ENCODE assay signal across 8 cellular contexts in the genomic region with DNA sequence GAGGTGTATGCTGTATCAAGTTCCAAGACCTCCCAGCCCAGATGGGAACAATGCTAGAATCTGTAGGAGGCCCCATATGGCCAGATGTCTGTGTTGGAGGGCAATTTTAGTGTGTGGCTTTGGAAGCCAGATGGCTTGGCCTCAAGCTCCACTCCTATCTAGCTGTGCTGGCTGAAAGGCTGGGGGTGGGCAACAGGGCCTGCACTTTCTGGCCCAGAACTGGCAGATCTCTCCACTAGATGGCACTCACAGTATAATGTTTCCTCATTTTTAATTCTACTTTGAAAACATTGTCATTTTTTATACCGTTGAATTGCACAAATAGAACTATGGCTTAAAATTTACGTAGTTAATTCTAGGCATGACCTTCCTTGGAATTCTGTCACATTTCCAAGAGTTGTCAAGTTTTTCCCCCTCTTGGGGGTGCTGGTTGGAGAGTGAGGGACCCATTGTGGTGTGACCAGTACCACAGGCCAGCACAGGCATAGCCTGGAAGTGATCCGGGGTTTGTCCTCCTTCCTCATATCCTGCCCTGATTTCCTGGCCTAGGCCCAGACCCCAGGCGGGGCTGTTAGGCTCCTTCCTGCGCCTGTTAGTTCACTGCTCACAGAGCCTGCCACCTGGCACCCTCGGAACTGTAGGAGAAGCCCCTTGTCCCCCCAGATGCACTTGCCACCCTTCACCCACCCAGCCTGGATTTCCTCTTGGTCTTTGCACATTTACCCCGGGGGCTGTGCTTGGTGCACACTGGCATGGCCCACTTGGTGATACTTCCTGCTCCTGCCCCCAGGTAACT. TPM values are rescaled to one million over a fixed set of nuclear protein-coding genes. Genes with fewer than 3 reads are reported as not detected.
A peak's percentile ranks its signal among the peaks of the same experiment; 100 is the strongest.
DNase-seq lines count a peak whose midpoint lies in the region; ATAC-seq and TF ChIP-seq lines count a peak whose summit lies in the region.

No MANE protein-coding gene starts in this region.

- no peaks in the 10 kb centered on the region for H3K36me3 ChIP-seq in mucosa of descending colon (ENCODE audit: low read depth)

- H3K4me3 ChIP-seq in LNCaP clone FGC (ENCODE audit: low read depth, low read length) (no peak overlapping the region), mucosa of descending colon (no peak overlapping the region)

- TF ChIP-seq CTCF in LNCaP clone FGC (IDR thresholded peaks at IDR 0.05; ENCODE audit: control insufficient read depth, extremely low read depth, insufficient read depth), result peak; percentile 75
- TF ChIP-seq CTCF in mucosa of descending colon (IDR thresholded peaks at IDR 0.05), result no peak

- peak; percentile 91 for ATAC-seq in SK-N-SH treated with all-trans-retinoic acid at 6 μM for 48 hours
- ATAC-seq in esophagus mucosa, result peak; percentile 56
- peak; percentile 48 for ATAC-seq in mucosa of descending colon
- ATAC-seq in HG02588 (IDR thresholded peaks at IDR 0.05; ENCODE audit: unreplicated experiment), result no peak

- H3K4me1 ChIP-seq in mucosa of descending colon (ENCODE audit: low read depth), result no peaks in the 10 kb centered on the region

- DNase-seq in activated CD4-positive, alpha-beta T cell treated with anti-CD3 and anti-CD28 coated beads, Interleukin-2, amount 50 U/mL, for 48 hours, result peak; percentile 15 to 27
- no peak for DNase-seq in activated CD4-positive, alpha-beta T cell treated with anti-CD3 and anti-CD28 coated beads, Interleukin-2, amount 50 U/mL, for 1 hour
- DNase-seq in LNCaP clone FGC (ENCODE audit: low read depth), result no peak
- DNase-seq in mucosa of descending colon, result peak in 1 of 3 donors; percentile 44
- DNase-seq in GF-D8 (lab: John Stamatoyannopoulos, UW), result no peak

- no peaks in the 10 kb centered on the region for H3K9me3 ChIP-seq in mucosa of descending colon

- intact Hi-C loops in mucosa of descending colon (cut with DNase I, micrococcal nuclease), result loop anchor here in 1 of 2 donors (10.0 kb wide), 1 partner anchor 103 kb away; no protein-coding TSS in a partner anchor

TF ChIP-seq in SK-N-SH treated with all-trans-retinoic acid at 6 μM for 48 hours, 23 proteins besides CTCF, POLR2A, EP300 and RAD21:
- TF ChIP-seq, protein P1, sequence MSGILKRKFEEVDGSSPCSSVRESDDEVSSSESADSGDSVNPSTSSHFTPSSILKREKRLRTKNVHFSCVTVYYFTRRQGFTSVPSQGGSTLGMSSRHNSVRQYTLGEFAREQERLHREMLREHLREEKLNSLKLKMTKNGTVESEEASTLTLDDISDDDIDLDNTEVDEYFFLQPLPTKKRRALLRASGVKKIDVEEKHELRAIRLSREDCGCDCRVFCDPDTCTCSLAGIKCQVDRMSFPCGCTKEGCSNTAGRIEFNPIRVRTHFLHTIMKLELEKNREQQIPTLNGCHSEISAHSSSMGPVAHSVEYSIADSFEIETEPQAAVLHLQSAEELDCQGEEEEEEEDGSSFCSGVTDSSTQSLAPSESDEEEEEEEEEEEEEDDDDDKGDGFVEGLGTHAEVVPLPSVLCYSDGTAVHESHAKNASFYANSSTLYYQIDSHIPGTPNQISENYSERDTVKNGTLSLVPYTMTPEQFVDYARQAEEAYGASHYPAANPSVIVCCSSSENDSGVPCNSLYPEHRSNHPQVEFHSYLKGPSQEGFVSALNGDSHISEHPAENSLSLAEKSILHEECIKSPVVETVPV (CRISPR knock-in tag; IDR thresholded peaks at IDR 0.05), result no peak
- TF ChIP-seq ZFP30 (CRISPR knock-in tag; IDR thresholded peaks at IDR 0.05), result no peak
- TF ChIP-seq, protein P2, sequence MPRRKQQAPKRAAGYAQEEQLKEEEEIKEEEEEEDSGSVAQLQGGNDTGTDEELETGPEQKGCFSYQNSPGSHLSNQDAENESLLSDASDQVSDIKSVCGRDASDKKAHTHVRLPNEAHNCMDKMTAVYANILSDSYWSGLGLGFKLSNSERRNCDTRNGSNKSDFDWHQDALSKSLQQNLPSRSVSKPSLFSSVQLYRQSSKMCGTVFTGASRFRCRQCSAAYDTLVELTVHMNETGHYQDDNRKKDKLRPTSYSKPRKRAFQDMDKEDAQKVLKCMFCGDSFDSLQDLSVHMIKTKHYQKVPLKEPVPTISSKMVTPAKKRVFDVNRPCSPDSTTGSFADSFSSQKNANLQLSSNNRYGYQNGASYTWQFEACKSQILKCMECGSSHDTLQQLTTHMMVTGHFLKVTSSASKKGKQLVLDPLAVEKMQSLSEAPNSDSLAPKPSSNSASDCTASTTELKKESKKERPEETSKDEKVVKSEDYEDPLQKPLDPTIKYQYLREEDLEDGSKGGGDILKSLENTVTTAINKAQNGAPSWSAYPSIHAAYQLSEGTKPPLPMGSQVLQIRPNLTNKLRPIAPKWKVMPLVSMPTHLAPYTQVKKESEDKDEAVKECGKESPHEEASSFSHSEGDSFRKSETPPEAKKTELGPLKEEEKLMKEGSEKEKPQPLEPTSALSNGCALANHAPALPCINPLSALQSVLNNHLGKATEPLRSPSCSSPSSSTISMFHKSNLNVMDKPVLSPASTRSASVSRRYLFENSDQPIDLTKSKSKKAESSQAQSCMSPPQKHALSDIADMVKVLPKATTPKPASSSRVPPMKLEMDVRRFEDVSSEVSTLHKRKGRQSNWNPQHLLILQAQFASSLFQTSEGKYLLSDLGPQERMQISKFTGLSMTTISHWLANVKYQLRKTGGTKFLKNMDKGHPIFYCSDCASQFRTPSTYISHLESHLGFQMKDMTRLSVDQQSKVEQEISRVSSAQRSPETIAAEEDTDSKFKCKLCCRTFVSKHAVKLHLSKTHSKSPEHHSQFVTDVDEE (CRISPR knock-in tag; IDR thresholded peaks at IDR 0.05), result 0 out of 2 replicates have a peak, but pooled peaks have one; percentile 34

RNA-seq across cellular contexts. Expression of gene ARHGAP22, which starts 52.9 kb away (rescaled TPM):
- total RNA-seq in esophagus mucosa (1.6 TPM), mucosa of descending colon (1 to 10 TPM in 2 of 3 donors, under 1 TPM in 1; 0.93 to 5.9 (median 1.3) TPM)

Comparison
In these comparisons a context has a peak if more than half of its experiments do, and no peak if none do; other contexts are left out.
1. DNase-seq: peak in activated CD4-positive, alpha-beta T cell treated with anti-CD3 and anti-CD28 coated beads, Interleukin-2, amount 50 U/mL, for 48 hours (2 of 2); none in activated CD4-positive, alpha-beta T cell treated with anti-CD3 and anti-CD28 coated beads, Interleukin-2, amount 50 U/mL, for 1 hour (single experiment), LNCaP clone FGC (single experiment) and GF-D8 (single experiment).